ENCODE assay signal across 8 cellular contexts in the genomic region with DNA sequence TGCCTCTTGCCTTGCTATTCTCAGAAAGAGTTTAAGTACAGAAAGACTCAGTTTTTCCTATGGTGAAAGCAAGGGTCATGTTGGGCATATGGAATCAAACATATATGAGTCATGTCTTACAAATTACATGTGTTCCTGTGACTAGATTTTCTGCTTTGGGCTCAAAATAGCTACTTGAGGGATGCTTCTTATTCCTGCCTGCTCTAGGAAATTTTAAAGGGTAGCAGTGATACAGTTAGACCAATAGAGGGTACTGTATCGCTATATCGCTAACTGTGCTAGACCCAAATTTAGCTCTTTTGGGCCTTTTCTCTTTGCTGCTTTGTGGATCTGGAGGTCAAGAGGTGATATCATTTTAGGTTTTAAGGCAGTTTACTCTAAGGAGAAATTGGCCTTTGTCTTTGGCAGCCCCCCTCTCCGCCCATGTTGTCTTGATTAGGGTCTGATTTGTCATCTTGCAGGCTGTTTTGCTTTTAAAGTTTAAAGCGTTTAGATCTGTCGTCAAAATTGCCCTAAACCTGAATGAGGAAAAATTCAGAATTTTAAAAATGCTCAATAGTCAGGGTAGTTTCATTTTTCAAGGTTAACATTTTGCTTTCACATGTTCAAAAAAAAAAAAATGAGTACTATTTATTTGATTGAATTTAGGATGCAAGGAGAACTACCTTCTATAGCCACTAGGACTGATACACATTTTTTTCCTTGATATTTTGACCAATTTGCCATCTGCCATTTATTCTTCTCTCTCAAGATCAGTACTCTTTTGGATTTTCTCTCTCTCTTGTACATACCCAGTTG. TPM values are rescaled to one million over a fixed set of nuclear protein-coding genes. Genes with fewer than 3 reads are reported as not detected.
DNase-seq lines count a peak whose midpoint lies in the region; ATAC-seq and TF ChIP-seq lines count a peak whose summit lies in the region.

No MANE protein-coding gene starts in this region.

- TF ChIP-seq CTCF in esophagus muscularis mucosa (IDR thresholded peaks at IDR 0.05) = peak; percentile 19 to 41 (median 21)
- peak; percentile 52 for TF ChIP-seq CTCF in retinal pigment epithelial cell (conservative IDR thresholded peaks at IDR 0.05; ENCODE audit: low read depth, low read length)

- H3K27ac Mint-ChIP-seq in T-helper 1 cell treated with Interleukin-12 subunit alpha and Interleukin-12 subunit beta and Interleukin-4 antibody, amounts not matched to agents 30 μg/mL and 1 μg/mL, for 36 hours = peak overlapping the region; percentile 12

- H3K9me3 ChIP-seq in esophagus muscularis mucosa = no peaks in the 10 kb centered on the region

- no peak for ATAC-seq in GM18517 (IDR thresholded peaks at IDR 0.05; ENCODE audit: unreplicated experiment)

- intact Hi-C loops in esophagus muscularis mucosa (cut with DNase I) = no loop called here

- peak overlapping the region; percentile 5 for H3K4me3 Mint-ChIP-seq in T-helper 1 cell treated with Interleukin-12 subunit alpha and Interleukin-12 subunit beta and Interleukin-4 antibody, amounts not matched to agents 30 μg/mL and 1 μg/mL, for 36 hours

- H3K36me3 ChIP-seq in esophagus muscularis mucosa = no peaks in the 10 kb centered on the region

- DNase-seq in T-helper 1 cell = no peak
- peak; percentile 53 for DNase-seq in RPMI7951 (ENCODE audit: low read depth)
- no peak for DNase-seq in esophagus muscularis mucosa (ENCODE audit: extremely low spot score)
- DNase-seq in retinal pigment epithelial cell (ENCODE audit: low read depth) = no peak
- no peak for DNase-seq in NCI-H345 (lab: John Stamatoyannopoulos, UW)
- no peak for DNase-seq in glomerular visceral epithelial cell (ENCODE audit: extremely low spot score)

- TF ChIP-seq POLR2A in esophagus muscularis mucosa (IDR thresholded peaks at IDR 0.05; ENCODE audit: low read depth) = no peak

- peaks cover 8% of the 10 kb centered on the region for H3K36me3 Mint-ChIP-seq in T-helper 1 cell treated with Interleukin-12 subunit alpha and Interleukin-12 subunit beta and Interleukin-4 antibody, amounts not matched to agents 30 μg/mL and 1 μg/mL, for 36 hours (ENCODE audit: low read depth)

- no peak overlapping the region for H3K27ac ChIP-seq in esophagus muscularis mucosa (replicated peaks in 1 of 4)

- no peaks in the 10 kb centered on the region for H3K27me3 Mint-ChIP-seq in T-helper 1 cell treated with Interleukin-12 subunit alpha and Interleukin-12 subunit beta and Interleukin-4 antibody, amounts not matched to agents 30 μg/mL and 1 μg/mL, for 36 hours (ENCODE audit: low read depth)

- no peak for TF ChIP-seq EP300 in esophagus muscularis mucosa (IDR thresholded peaks at IDR 0.05)

- H3K4me1 ChIP-seq in esophagus muscularis mucosa = peaks cover 36 to 68% (median 60%) of the 10 kb centered on the region in 4 donors

- no peaks in the 10 kb centered on the region for H3K9me3 Mint-ChIP-seq in T-helper 1 cell treated with Interleukin-12 subunit alpha and Interleukin-12 subunit beta and Interleukin-4 antibody, amounts not matched to agents 30 μg/mL and 1 μg/mL, for 36 hours

- H3K27me3 ChIP-seq in esophagus muscularis mucosa = no peaks in the 10 kb centered on the region

- 85% methylated on average over 5 of the region's 5 CpGs for WGBS in esophagus muscularis mucosa

- H3K4me3 ChIP-seq in esophagus muscularis mucosa (no peak overlapping the region), retinal pigment epithelial cell (ENCODE audit: low read length) (no peak overlapping the region)

- H3K4me1 Mint-ChIP-seq in T-helper 1 cell treated with Interleukin-12 subunit alpha and Interleukin-12 subunit beta and Interleukin-4 antibody, amounts not matched to agents 30 μg/mL and 1 μg/mL, for 36 hours (ENCODE audit: low read depth) = peaks cover 54% of the 10 kb centered on the region

RNA-seq across cellular contexts. Expression of a gene that starts 8.8 kb away (rescaled TPM):
- 22.0 and 22.5 TPM in 2 replicates for total RNA-seq in RPMI7951 (2014; rRNA removed; shearing (Covaris generic))
- 10 to 100 TPM; 44.6 to 56.8 (median 50.8) TPM for total RNA-seq in esophagus muscularis mucosa
